In the genomic region with DNA sequence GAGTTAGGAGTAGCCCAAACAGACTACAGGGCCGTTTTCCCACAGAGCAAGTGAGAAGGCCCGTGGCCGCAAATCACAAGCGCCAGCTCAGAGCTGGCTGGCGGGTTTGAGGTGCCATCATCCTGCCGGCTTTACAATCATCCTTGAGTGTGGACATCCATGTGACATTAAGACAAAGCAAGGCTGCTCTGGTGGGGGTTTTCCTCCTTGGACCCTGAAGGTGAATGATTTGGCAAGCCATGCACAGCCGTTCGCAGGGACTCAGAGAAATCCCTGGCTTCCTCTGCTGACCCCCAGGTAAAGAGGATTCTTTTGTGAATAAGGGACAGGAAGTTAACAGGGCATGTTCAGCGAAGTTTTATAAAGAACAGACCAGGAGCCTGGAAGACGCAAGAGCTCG, we compare ENCODE assay signal across 18 cellular contexts.
"Had no signal": no experiment of that assay in that cellular context is flagged by ENCODE, and none has a peak within 500 bp of the region (broad histone marks: within the 10 kb centered on the region; RNA-seq: fewer than 3 reads in every experiment).

No MANE protein-coding gene starts in this region.

- H3K9me3 ChIP-seq: adrenal gland, left lung, ovary, psoas muscle, thoracic aorta, upper lobe of left lung had no signal

- H3K27ac Mint-ChIP-seq: activated CD8-positive, alpha-beta T cell treated with anti-CD3 and anti-CD28 coated beads for 36 hours; activated naive CD4-positive, alpha-beta T cell treated with anti-CD3 and anti-CD28 coated beads, Interleukin-2, amount 50 U/mL, for 24 hours had no signal

- H3K36me3 Mint-ChIP-seq: activated naive CD4-positive, alpha-beta T cell treated with anti-CD3 and anti-CD28 coated beads, Interleukin-2, amount 50 U/mL, for 24 hours had no signal

- H3K4me3 ChIP-seq: adrenal gland, left lung, ovary, psoas muscle, skin epidermis, thoracic aorta, upper lobe of left lung had no signal

- H3K4me1 Mint-ChIP-seq: activated CD4-positive, alpha-beta T cell treated with anti-CD3 and anti-CD28 coated beads for 36 hours; activated naive CD4-positive, alpha-beta T cell treated with anti-CD3 and anti-CD28 coated beads, Interleukin-2, amount 50 U/mL, for 24 hours had no signal

- DNase-seq: activated CD4-positive, alpha-beta T cell treated with anti-CD3 and anti-CD28 coated beads for 36 hours; activated CD8-positive, alpha-beta memory T cell treated with anti-CD3 and anti-CD28 coated beads, Interleukin-2, amount 50 U/mL, for 4 hours; activated CD8-positive, alpha-beta T cell treated with anti-CD3 and anti-CD28 coated beads for 36 hours; activated gamma-delta T cell; activated T-cell treated with anti-CD3 and anti-CD28 coated beads, Interleukin-2, amount 50 U/mL, for 48 hours; adrenal gland; dermis blood vessel endothelial cell; effector memory CD4-positive, alpha-beta T cell; foreskin fibroblast; left lung; mammary epithelial cell; ovary; psoas muscle; right cardiac atrium had no signal

- H3K36me3 ChIP-seq: adrenal gland, ovary had no signal

- ATAC-seq: activated CD4-positive, alpha-beta T cell treated with anti-CD3 and anti-CD28 coated beads for 36 hours; activated CD8-positive, alpha-beta T cell treated with anti-CD3 and anti-CD28 coated beads for 36 hours; left lung; psoas muscle; right cardiac atrium had no signal

- H3K27me3 Mint-ChIP-seq: activated CD4-positive, alpha-beta T cell treated with anti-CD3 and anti-CD28 coated beads for 36 hours; activated CD8-positive, alpha-beta T cell treated with anti-CD3 and anti-CD28 coated beads for 36 hours; activated naive CD4-positive, alpha-beta T cell treated with anti-CD3 and anti-CD28 coated beads, Interleukin-2, amount 50 U/mL, for 24 hours had no signal

- H3K9me3 Mint-ChIP-seq: activated CD8-positive, alpha-beta T cell treated with anti-CD3 and anti-CD28 coated beads for 36 hours; activated naive CD4-positive, alpha-beta T cell treated with anti-CD3 and anti-CD28 coated beads, Interleukin-2, amount 50 U/mL, for 24 hours had no signal

- H3K27ac ChIP-seq: adrenal gland, left lung, ovary, psoas muscle, skin epidermis, thoracic aorta, upper lobe of left lung had no signal

- H3K4me3 Mint-ChIP-seq: activated CD4-positive, alpha-beta T cell treated with anti-CD3 and anti-CD28 coated beads for 36 hours; activated CD8-positive, alpha-beta T cell treated with anti-CD3 and anti-CD28 coated beads for 36 hours; activated naive CD4-positive, alpha-beta T cell treated with anti-CD3 and anti-CD28 coated beads, Interleukin-2, amount 50 U/mL, for 24 hours had no signal

- H3K4me1 ChIP-seq: adrenal gland, left lung, psoas muscle, upper lobe of left lung had no signal

- H3K27me3 ChIP-seq: adrenal gland, left lung, ovary, upper lobe of left lung had no signal
